ENCODE assay signal across 1 cellular context in the genomic region with DNA sequence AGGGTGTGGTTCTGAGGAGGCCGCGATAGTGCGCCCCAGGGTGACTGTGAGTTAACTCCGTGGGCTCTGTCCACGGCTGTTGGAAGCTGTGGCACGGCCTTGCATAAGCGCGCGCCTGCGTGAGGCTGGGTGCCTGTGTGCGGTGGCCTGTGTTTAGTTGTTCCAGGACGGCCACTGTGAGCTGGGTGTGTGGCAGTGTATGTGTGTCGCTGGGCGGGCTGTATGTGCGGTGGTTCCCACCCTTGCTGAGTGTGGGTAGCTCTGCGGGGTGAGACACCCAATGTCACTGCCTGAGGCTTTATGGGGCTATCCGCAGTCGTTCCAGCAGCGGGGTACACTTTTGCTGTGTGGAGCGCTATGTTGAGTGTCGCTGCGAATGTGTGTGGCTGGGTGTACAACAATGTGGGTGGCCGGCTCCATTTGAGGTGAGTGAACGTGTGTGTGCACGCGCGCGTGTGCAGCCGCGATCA.
TF ChIP-seq lines count a peak whose summit lies in the region.

No MANE protein-coding gene starts in this region.

TF ChIP-seq in HCT116, 20 proteins besides CTCF, POLR2A, EP300 and RAD21 (continued from another document):
- TF ChIP-seq SIN3A (IDR thresholded peaks at IDR 0.05; ENCODE audit: low read depth) (no peak), POLR2AphosphoS5 (IDR thresholded peaks at IDR 0.05; ENCODE audit: low read depth, low read length) (no peak), EGR1 (IDR thresholded peaks at IDR 0.05; ENCODE audit: low read depth) (no peak), ZNF274 (IDR thresholded peaks at IDR 0.05; ENCODE audit: low read depth, low read length) (no peak), ZFX (IDR thresholded peaks at IDR 0.05) (no peak), TCF7L2 (IDR thresholded peaks at IDR 0.05; ENCODE audit: borderline replicate concordance, extremely low read depth, insufficient read depth, insufficient read length) (no peak), REST (IDR thresholded peaks at IDR 0.05; ENCODE audit: low read depth) (no peak), EZH2phosphoT487 (IDR thresholded peaks at IDR 0.05; ENCODE audit: borderline replicate concordance) (no peak), SRF (IDR thresholded peaks at IDR 0.05; ENCODE audit: low read depth) (no peak), JUND (IDR thresholded peaks at IDR 0.05) (no peak)
- TF ChIP-seq, protein P1, sequence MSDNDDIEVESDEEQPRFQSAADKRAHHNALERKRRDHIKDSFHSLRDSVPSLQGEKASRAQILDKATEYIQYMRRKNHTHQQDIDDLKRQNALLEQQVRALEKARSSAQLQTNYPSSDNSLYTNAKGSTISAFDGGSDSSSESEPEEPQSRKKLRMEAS (IDR thresholded peaks at IDR 0.05) = no peak
